Comparison of ENCODE assay signal across 9 cellular contexts in genomic region chrX:72142094-72142843, GRCh38. TPM values are rescaled to one million over a fixed set of nuclear protein-coding genes. Genes with fewer than 3 reads are reported as not detected.
DNase-seq lines count a peak whose midpoint lies in the region; ATAC-seq, FAIRE-seq and TF ChIP-seq lines count a peak whose summit lies in the region.
"Had no signal": no experiment of that assay in that cellular context is flagged by ENCODE, and none has a peak within 500 bp of the region (broad histone marks: within the 10 kb centered on the region; RNA-seq: fewer than 3 reads in every experiment).

No MANE protein-coding gene starts in this region.

- ATAC-seq in GM18498 (IDR thresholded peaks at IDR 0.05; ENCODE audit: unreplicated experiment), result no peak
- ATAC-seq: naive thymus-derived CD4-positive, alpha-beta T cell had no signal

- TF ChIP-seq CTCF in D721Med (IDR thresholded peaks at IDR 0.05; ENCODE audit: insufficient read depth, missing control alignments) (no peak), colonic mucosa (IDR thresholded peaks at IDR 0.05) (no peak)

- peaks cover 10% of the 10 kb centered on the region for H3K4me1 ChIP-seq in endocrine pancreas (ENCODE audit: control insufficient read depth, insufficient read depth, low read length)
- no peaks in the 10 kb centered on the region for H3K4me1 ChIP-seq in colonic mucosa

- no peak for DNase-seq in D721Med (ENCODE audit: insufficient read length, low spot score)
- DNase-seq in NCI-H1105 treated with DMSO at 0.1 percent for 48 hours (lab: John Stamatoyannopoulos, UW), result peak; percentile 91
- peak; percentile 97 for DNase-seq in NCI-H524 (lab: John Stamatoyannopoulos, UW)
- no peak for DNase-seq in kidney glomerular epithelial cell (lab: John Stamatoyannopoulos, UW)
- no peak for DNase-seq in posterior vena cava (ENCODE audit: low spot score)
- no peak for DNase-seq in colonic mucosa
- DNase-seq: naive thymus-derived CD4-positive, alpha-beta T cell had no signal

- intact Hi-C loops in posterior vena cava (cut with DNase I), result no loop called here
- intact Hi-C loops in colonic mucosa (cut with DNase I), result no loop called here

- H3K27ac ChIP-seq in colonic mucosa, result no peak overlapping the region

- peak; percentile 82 for FAIRE-seq in D721Med (lab: Jason Lieb, UNC)

- H3K36me3 ChIP-seq in endocrine pancreas (ENCODE audit: control insufficient read depth, insufficient read depth, low read length) (no peaks in the 10 kb centered on the region), colonic mucosa (no peaks in the 10 kb centered on the region)

- H3K4me3 ChIP-seq in endocrine pancreas (ENCODE audit: control insufficient read depth, insufficient read depth, low read length), result peak overlapping the region; percentile 8
- H3K4me3 ChIP-seq in colonic mucosa, result no peak overlapping the region

- H3K27me3 ChIP-seq in endocrine pancreas (ENCODE audit: control insufficient read depth, insufficient read depth, low read length), result no peaks in the 10 kb centered on the region
- no peaks in the 10 kb centered on the region for H3K27me3 ChIP-seq in colonic mucosa

- H3K9me3 ChIP-seq in endocrine pancreas (ENCODE audit: control insufficient read depth, low read length) (no peaks in the 10 kb centered on the region), colonic mucosa (no peaks in the 10 kb centered on the region)

- H3K9ac ChIP-seq in endocrine pancreas (ENCODE audit: control insufficient read depth, insufficient read depth, low read length), result no peak overlapping the region
- H3K9ac ChIP-seq in colonic mucosa (ENCODE audit: low read depth in 2 of 2, low read length in 2 of 2), result no peak overlapping the region

RNA-seq across cellular contexts. Expression of gene RTL5, which starts 10.6 kb away (rescaled TPM):
- total RNA-seq in posterior vena cava (10 to 100 TPM in 1 of 2 donors, 1 to 10 TPM in 1; 8.9 to 10.7 TPM), colonic mucosa (1 to 10 TPM; 1.2 to 2.1 TPM)

RNA-seq across cellular contexts. Expression of gene PIN4, which starts 39.3 kb away (rescaled TPM):
- total RNA-seq in posterior vena cava, result 1 to 10 TPM; 7.1 to 8.8 TPM
- 10 to 100 TPM in 1 of 2 donors, 1 to 10 TPM in 1; 8.2 to 10.4 TPM for total RNA-seq in colonic mucosa

Comparison
In these comparisons a context has a peak if more than half of its experiments do, and no peak if none do; other contexts are left out.
1. DNase-seq: peak in NCI-H1105 treated with DMSO at 0.1 percent for 48 hours (single experiment) and NCI-H524 (2 of 2); none in D721Med (single experiment), kidney glomerular epithelial cell (single experiment), posterior vena cava (single experiment) and colonic mucosa (single experiment).